In the genomic region with DNA sequence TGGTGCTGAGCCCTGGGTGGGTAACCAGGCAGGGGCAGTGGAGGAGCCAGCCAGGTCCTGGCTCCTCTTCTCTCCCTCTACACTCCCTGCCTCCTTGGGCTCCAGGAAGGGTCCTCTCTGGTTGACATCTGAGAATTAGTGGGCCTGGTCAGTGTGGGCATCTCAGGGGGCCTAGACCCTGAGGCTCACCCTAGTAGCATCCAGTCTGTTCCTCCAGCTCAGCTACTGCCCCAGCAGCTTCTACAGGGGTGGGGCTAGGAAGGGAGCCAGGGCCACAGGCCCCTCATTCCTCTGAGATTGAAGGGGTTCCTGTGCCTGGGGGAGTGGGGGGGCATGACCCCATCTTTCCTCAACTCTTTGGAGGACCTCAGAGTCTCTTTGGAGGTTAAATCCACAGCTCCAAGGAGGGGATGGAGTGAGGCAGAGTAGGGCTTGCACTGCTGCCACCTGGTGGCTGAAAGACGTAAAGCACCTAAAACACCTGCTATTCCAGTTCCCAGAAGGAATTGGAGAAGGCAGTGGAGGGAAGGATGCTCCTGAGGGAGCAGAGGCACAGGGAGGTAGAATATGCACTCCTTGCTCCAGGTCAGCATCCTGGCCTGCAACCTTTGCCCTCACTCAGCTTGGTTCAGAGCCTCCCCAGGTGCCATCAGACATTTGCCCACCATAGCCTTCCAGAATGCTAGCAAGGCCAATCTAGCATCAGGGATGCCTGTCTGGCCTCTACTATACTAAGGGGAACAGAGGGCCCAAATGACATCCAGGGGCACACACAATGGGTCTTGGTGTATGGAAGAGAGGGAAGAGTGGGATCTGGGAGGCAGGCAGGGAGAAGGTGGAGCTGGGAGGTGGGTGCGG, we compare ENCODE assay signal across 8 cellular contexts. TPM values are rescaled to one million over a fixed set of nuclear protein-coding genes. Genes with fewer than 3 reads are reported as not detected.
A peak's percentile ranks its signal among the peaks of the same experiment; 100 is the strongest.
DNase-seq lines count a peak whose midpoint lies in the region; ATAC-seq lines count a peak whose summit lies in the region.

No MANE protein-coding gene starts in this region.

- peak; percentile 38 to 48 for DNase-seq in NCI-H2081 (lab: John Stamatoyannopoulos, UW)
- DNase-seq in NCI-H2081 treated with DMSO at 0.1 percent for 48 hours (lab: John Stamatoyannopoulos, UW), result no peak
- DNase-seq in NCI-H2107 treated with DMSO at 0.1 percent for 48 hours (lab: John Stamatoyannopoulos, UW; ENCODE audit: unreplicated experiment), result peak; percentile 16
- DNase-seq in activated CD4-positive, CD25-positive, alpha-beta regulatory T cell treated with anti-CD3 and anti-CD28 coated beads, Interleukin-2, amount 50 U/mL, for 72 hours, result peak; percentile 73
- DNase-seq in cerebellum (ENCODE audit: low spot score), result peak; percentile 91
- DNase-seq in left kidney (ENCODE audit: low read depth, low spot score), result peak; percentile 85
- DNase-seq in stimulated activated CD4-positive, alpha-beta T cell treated with anti-CD3 and anti-CD28 coated beads, Interleukin-4, amount 100 ng/mL, for 4 hours, result peak; percentile 39 to 56

- ATAC-seq in GM18858 (IDR thresholded peaks at IDR 0.05; ENCODE audit: unreplicated experiment), result no peak

RNA-seq across cellular contexts. Expression of gene C3orf18, which starts 25.1 kb away (rescaled TPM):
- 15.8 TPM for total RNA-seq in cerebellum

RNA-seq across cellular contexts. Expression of gene HEMK1, which starts 26.9 kb away (rescaled TPM):
- total RNA-seq in cerebellum, result 9.0 TPM

RNA-seq across cellular contexts. Expression of gene CACNA2D2, which starts 39.0 kb away (rescaled TPM):
- 12.2 TPM for total RNA-seq in cerebellum
